In the genomic region with DNA sequence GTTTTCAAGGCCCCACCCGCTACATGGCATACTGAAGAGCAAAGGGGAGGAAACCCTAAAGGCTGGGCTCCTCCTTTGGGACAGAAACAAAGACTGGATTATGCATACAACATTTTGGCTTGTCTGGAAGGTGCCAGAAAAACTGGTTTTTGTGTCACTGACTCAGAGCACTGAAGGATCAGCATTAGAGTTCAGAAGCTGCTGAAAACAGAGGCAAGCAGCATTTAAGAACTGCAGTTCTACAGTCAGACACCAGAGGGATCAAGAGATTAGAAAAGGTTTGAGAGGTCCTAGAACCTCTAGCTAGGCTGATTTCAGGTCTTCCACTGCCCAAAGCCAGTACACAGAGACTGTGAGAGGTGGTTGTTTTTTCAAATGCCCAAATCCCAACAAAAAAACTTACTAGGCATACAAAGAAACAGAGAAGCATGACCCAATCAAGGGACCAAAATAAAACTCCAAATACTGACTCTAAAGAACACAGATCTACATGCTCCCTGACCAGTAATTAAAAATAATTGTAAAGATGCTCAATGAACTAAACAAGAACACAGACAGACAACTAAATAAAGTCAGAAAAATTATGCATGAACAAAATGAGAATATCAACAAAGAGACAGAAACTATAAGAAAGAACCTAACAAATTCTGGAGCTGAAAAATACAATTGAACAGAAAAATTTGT, we compare ENCODE assay signal across 7 cellular contexts.
DNase-seq lines count a peak whose midpoint lies in the region; ATAC-seq and TF ChIP-seq lines count a peak whose summit lies in the region.

No MANE protein-coding gene starts in this region.

- no peak overlapping the region for H3K4me3 ChIP-seq in GM06990 (replicated peaks; ENCODE audit: low read depth, low read length)

- H3K27me3 ChIP-seq in GM06990 (replicated peaks; ENCODE audit: control insufficient read depth, insufficient read depth, low read length) = no peaks in the 10 kb centered on the region

- ATAC-seq in GM21526 (IDR thresholded peaks at IDR 0.05; ENCODE audit: low FRiP score, unreplicated experiment) (no peak), GM21423 (IDR thresholded peaks at IDR 0.05; ENCODE audit: unreplicated experiment) (no peak)

- DNase-seq in GM06990 (ENCODE audit: extremely low read depth, insufficient read length) = no peak
- DNase-seq in KG1 (lab: John Stamatoyannopoulos, UW) = peak; percentile 26
- DNase-seq in RPMI8226 = peak; percentile 42
- peak; percentile 69 for DNase-seq in fibroblast of gingiva (ENCODE audit: low read depth)
- DNase-seq in pons (ENCODE audit: low spot score) = peak; percentile 11

- peak; percentile 68 for TF ChIP-seq CTCF in GM06990 (IDR thresholded peaks at IDR 0.05; ENCODE audit: insufficient read depth, low read length, poor library complexity, severe bottlenecking)

- H3K36me3 ChIP-seq in GM06990 (ENCODE audit: control insufficient read depth, insufficient read depth, low read length) = no peaks in the 10 kb centered on the region
